Comparison of ENCODE assay signal across 30 cellular contexts in the genomic region with DNA sequence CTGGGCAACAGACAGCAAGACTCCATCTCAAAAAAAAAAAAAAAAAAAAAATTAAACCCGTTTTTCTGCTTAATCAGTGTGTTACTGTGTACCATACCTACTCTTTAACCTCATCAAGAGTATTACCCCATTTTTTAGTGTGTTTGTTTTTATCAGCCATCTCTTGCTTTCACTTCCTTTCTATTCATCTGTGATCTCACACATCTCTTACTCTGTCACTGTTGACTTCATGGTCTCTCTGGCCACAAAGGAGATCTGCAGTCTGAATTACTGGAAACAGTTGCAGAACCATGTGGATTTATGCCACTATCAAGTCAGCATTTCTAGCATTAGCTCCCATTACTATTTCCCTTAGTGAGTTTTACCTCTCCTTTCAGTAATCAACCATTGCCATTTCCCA. TPM values are rescaled to one million over a fixed set of nuclear protein-coding genes. Genes with fewer than 3 reads are reported as not detected.
DNase-seq lines count a peak whose midpoint lies in the region; ATAC-seq and TF ChIP-seq lines count a peak whose summit lies in the region.
"Had no signal": no experiment of that assay in that cellular context is flagged by ENCODE, and none has a peak within 500 bp of the region (broad histone marks: within the 10 kb centered on the region; RNA-seq: fewer than 3 reads in every experiment).

No MANE protein-coding gene starts in this region.

- no peak for ATAC-seq in activated CD4-positive, alpha-beta T cell treated with anti-CD3 and anti-CD28 coated beads for 36 hours
- ATAC-seq in natural killer cell (peak in 1 of 3 donors; percentile 81), GM19328 (IDR thresholded peaks at IDR 0.05; ENCODE audit: unreplicated experiment) (no peak)
- ATAC-seq: activated T-helper 17 cell treated with anti-CD3 and anti-CD28 coated beads, Interleukin-2, amount 50 U/mL, for 72 hours; body of pancreas; T-cell had no signal

- intact Hi-C loops in activated CD4-positive, alpha-beta T cell treated with anti-CD3 and anti-CD28 coated beads for 36 hours (cut with DNase I, micrococcal nuclease) = no loop called here
- intact Hi-C loops in natural killer cell (cut with micrococcal nuclease) = no loop called here

- H3K4me3 Mint-ChIP-seq in activated CD4-positive, alpha-beta T cell treated with anti-CD3 and anti-CD28 coated beads for 36 hours = no peak overlapping the region
- H3K4me3 Mint-ChIP-seq in HFFc6 (no peak overlapping the region), natural killer cell (no peak overlapping the region)
- H3K4me3 Mint-ChIP-seq in activated CD4-positive, alpha-beta memory T cell treated with anti-CD3 and anti-CD28 coated beads, Interleukin-2, amount 10 ng/mL, durations not matched to agents 7 days and 5 days = no peak overlapping the region
- H3K4me3 Mint-ChIP-seq: activated T-helper 17 cell treated with anti-CD3 and anti-CD28 coated beads, Interleukin-2, amount 50 U/mL, for 72 hours; CD4-positive, alpha-beta T cell; immature natural killer cell; T-cell had no signal

- no peaks in the 10 kb centered on the region for H3K27me3 Mint-ChIP-seq in activated CD4-positive, alpha-beta T cell treated with anti-CD3 and anti-CD28 coated beads for 36 hours
- no peaks in the 10 kb centered on the region for H3K27me3 Mint-ChIP-seq in HFFc6 (ENCODE audit: insufficient read depth)
- H3K27me3 Mint-ChIP-seq in activated CD4-positive, alpha-beta memory T cell treated with anti-CD3 and anti-CD28 coated beads, Interleukin-2, amount 10 ng/mL, durations not matched to agents 7 days and 5 days = no peaks in the 10 kb centered on the region
- H3K27me3 Mint-ChIP-seq in natural killer cell (ENCODE audit: low read depth in 2 of 2) = no peaks in the 10 kb centered on the region
- H3K27me3 Mint-ChIP-seq: activated T-helper 17 cell treated with anti-CD3 and anti-CD28 coated beads, Interleukin-2, amount 50 U/mL, for 72 hours; CD4-positive, alpha-beta T cell; T-cell had no signal

- no peak for TF ChIP-seq CTCF in HFFc6 (IDR thresholded peaks at IDR 0.05)
- TF ChIP-seq CTCF in natural killer cell (IDR thresholded peaks at IDR 0.05) = no peak

- DNase-seq in activated CD4-positive, alpha-beta T cell treated with anti-CD3 and anti-CD28 coated beads for 36 hours = no peak
- DNase-seq in activated CD4-positive, alpha-beta T cell treated with anti-CD3 and anti-CD28 coated beads for 1 hour = no peak
- DNase-seq in HFFc6 (no peak), natural killer cell (no peak), EL (no peak), dedifferentiated amniotic fluid mesenchymal stem cell (ENCODE audit: extremely low spot score) (no peak)
- DNase-seq in activated CD4-positive, alpha-beta memory T cell treated with anti-CD3 and anti-CD28 coated beads, Interleukin-2, amount 10 ng/mL, durations not matched to agents 7 days and 5 days = no peak
- DNase-seq: AML-193; body of pancreas; CD4-positive, alpha-beta T cell; DMS 273 treated with DMSO at 0.1 percent for 48 hours; GOT3; hypothalamus; immature natural killer cell; mesenchymal stem cell; NCI-H1105; NCI-H187 treated with DMSO at 0.1 percent for 48 hours; NCI-H524 treated with DMSO at 0.1 percent for 48 hours; nucleus accumbens; stimulated activated naive CD4-positive, alpha-beta T cell treated with Interleukin-2 at 50 U/mL for 16 hours; T-cell had no signal

- no peaks in the 10 kb centered on the region for H3K9me3 Mint-ChIP-seq in activated CD4-positive, alpha-beta T cell treated with anti-CD3 and anti-CD28 coated beads for 36 hours (ENCODE audit: low read depth)
- H3K9me3 Mint-ChIP-seq in HFFc6 (no peaks in the 10 kb centered on the region), natural killer cell (no peaks in the 10 kb centered on the region)
- H3K9me3 Mint-ChIP-seq in activated CD4-positive, alpha-beta memory T cell treated with anti-CD3 and anti-CD28 coated beads, Interleukin-2, amount 10 ng/mL, durations not matched to agents 7 days and 5 days = no peaks in the 10 kb centered on the region
- H3K9me3 Mint-ChIP-seq: activated T-helper 17 cell treated with anti-CD3 and anti-CD28 coated beads, Interleukin-2, amount 50 U/mL, for 72 hours; CD4-positive, alpha-beta T cell; immature natural killer cell; T-cell had no signal

- POLR2A ChIA-PET in activated CD4-positive, alpha-beta T cell treated with anti-CD3 and anti-CD28 coated beads for 36 hours (lab: Charles Lee) = no interaction called here
- POLR2A ChIA-PET in activated CD4-positive, alpha-beta memory T cell treated with anti-CD3 and anti-CD28 coated beads, Interleukin-2, amount 10 ng/mL, durations not matched to agents 7 days and 5 days (lab: Charles Lee) = interaction anchor here (0.6 kb wide), 1 partner anchor 41 kb away, joined by 3 read pairs; no protein-coding TSS in a partner anchor

- peak overlapping the region; percentile 10 for H3K27ac Mint-ChIP-seq in activated CD4-positive, alpha-beta T cell treated with anti-CD3 and anti-CD28 coated beads for 36 hours
- 0 out of 2 replicates have a peak overlapping the region, but pooled peaks have one; percentile 40 for H3K27ac Mint-ChIP-seq in HFFc6
- peak overlapping the region; percentile 16 for H3K27ac Mint-ChIP-seq in activated CD4-positive, alpha-beta memory T cell treated with anti-CD3 and anti-CD28 coated beads, Interleukin-2, amount 10 ng/mL, durations not matched to agents 7 days and 5 days
- peak overlapping the region; percentile 12 to 37 for H3K27ac Mint-ChIP-seq in natural killer cell
- H3K27ac Mint-ChIP-seq: activated T-helper 17 cell treated with anti-CD3 and anti-CD28 coated beads, Interleukin-2, amount 50 U/mL, for 72 hours; CD4-positive, alpha-beta T cell; T-cell had no signal

- peaks cover 14% of the 10 kb centered on the region for H3K4me1 Mint-ChIP-seq in activated CD4-positive, alpha-beta T cell treated with anti-CD3 and anti-CD28 coated beads for 36 hours
- H3K4me1 Mint-ChIP-seq in HFFc6 (ENCODE audit: low read depth) = no peaks in the 10 kb centered on the region
- peaks cover 21% of the 10 kb centered on the region for H3K4me1 Mint-ChIP-seq in activated CD4-positive, alpha-beta memory T cell treated with anti-CD3 and anti-CD28 coated beads, Interleukin-2, amount 10 ng/mL, durations not matched to agents 7 days and 5 days
- H3K4me1 Mint-ChIP-seq in natural killer cell = peaks cover 6 to 24% of the 10 kb centered on the region in 2 donors

- CTCF ChIA-PET in activated CD4-positive, alpha-beta T cell treated with anti-CD3 and anti-CD28 coated beads for 36 hours (lab: Charles Lee) = no interaction called here
- CTCF ChIA-PET in activated CD4-positive, alpha-beta memory T cell treated with anti-CD3 and anti-CD28 coated beads, Interleukin-2, amount 10 ng/mL, durations not matched to agents 7 days and 5 days (lab: Charles Lee) = no interaction called here

- H3K36me3 Mint-ChIP-seq in activated CD4-positive, alpha-beta T cell treated with anti-CD3 and anti-CD28 coated beads for 36 hours (ENCODE audit: low read depth) = peaks cover 55% of the 10 kb centered on the region
- H3K36me3 Mint-ChIP-seq in HFFc6 (ENCODE audit: low read depth) (peaks cover 47% of the 10 kb centered on the region), natural killer cell (peaks cover 23% of the 10 kb centered on the region)
- peaks cover 71% of the 10 kb centered on the region for H3K36me3 Mint-ChIP-seq in activated CD4-positive, alpha-beta memory T cell treated with anti-CD3 and anti-CD28 coated beads, Interleukin-2, amount 10 ng/mL, durations not matched to agents 7 days and 5 days (ENCODE audit: low read depth)

RNA-seq across cellular contexts. Expression of gene NDEL1, which starts 20.0 kb away (rescaled TPM):
- 10 to 100 TPM; 51.9 to 58.6 TPM for total RNA-seq in activated CD4-positive, alpha-beta T cell treated with anti-CD3 and anti-CD28 coated beads for 36 hours
- 10 to 100 TPM; 65.4 to 79.1 (median 69.2) TPM for total RNA-seq in HFFc6 (2021; fragmentation: NEBNext Ultra II Directional; extraction: Animal tissue kit (Norgen Biotek cat#: 25700))
- total RNA-seq in activated CD4-positive, alpha-beta memory T cell treated with anti-CD3 and anti-CD28 coated beads, Interleukin-2, amount 10 ng/mL, durations not matched to agents 7 days and 5 days = 10 to 100 TPM; 63.5 to 64.0 TPM
- 100 to 1,000 TPM; 174 to 219 (median 193) TPM for total RNA-seq in natural killer cell

RNA-seq across cellular contexts. Expression of gene RNF222, which starts 58.0 kb away (rescaled TPM):
- total RNA-seq in activated CD4-positive, alpha-beta T cell treated with anti-CD3 and anti-CD28 coated beads for 36 hours = not detected
- total RNA-seq in HFFc6 (2021; fragmentation: NEBNext Ultra II Directional; extraction: Animal tissue kit (Norgen Biotek cat#: 25700)) = not detected
- total RNA-seq in activated CD4-positive, alpha-beta memory T cell treated with anti-CD3 and anti-CD28 coated beads, Interleukin-2, amount 10 ng/mL, durations not matched to agents 7 days and 5 days = under 1 TPM in 1 of 2 experiments, not detected in 1; 0.18 TPM
- 1 to 10 TPM in 1 of 3 donors, under 1 TPM in 2; 0.35 to 1.1 (median 0.52) TPM for total RNA-seq in natural killer cell
- total RNA-seq: body of pancreas, cerebellum, endothelial cell of umbilical vein, fibroblast of lung, prostate gland, SJSA1, temporal lobe, urinary bladder had no signal
